24 cellular contexts compared by ENCODE assay signal in the genomic region with DNA sequence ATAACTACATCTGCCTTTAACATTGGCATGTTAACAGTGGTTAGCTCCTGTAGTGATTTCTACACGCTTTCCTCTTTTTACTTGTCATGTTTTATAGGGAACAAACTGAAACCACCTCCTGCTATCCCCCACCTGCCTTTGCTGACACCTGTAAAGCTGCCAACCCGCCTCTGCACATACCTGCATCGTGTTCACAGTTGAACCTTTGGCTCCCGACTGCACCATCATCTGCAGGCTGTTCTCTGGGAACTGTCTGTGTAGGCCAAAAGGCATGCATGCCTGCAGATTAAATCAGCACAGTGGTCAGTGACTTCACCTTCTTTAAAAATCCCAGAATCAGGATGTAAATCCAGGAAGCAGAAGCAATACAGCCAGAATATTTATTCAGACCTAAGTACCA. TPM values are rescaled to one million over a fixed set of nuclear protein-coding genes. Genes with fewer than 3 reads are reported as not detected.
DNase-seq lines count a peak whose midpoint lies in the region; ATAC-seq and TF ChIP-seq lines count a peak whose summit lies in the region.
"Had no signal": no experiment of that assay in that cellular context is flagged by ENCODE, and none has a peak within 500 bp of the region (broad histone marks: within the 10 kb centered on the region; RNA-seq: fewer than 3 reads in every experiment).

No MANE protein-coding gene starts in this region.

- no peaks in the 10 kb centered on the region for H3K9me3 ChIP-seq in heart left ventricle
- H3K9me3 ChIP-seq: left ventricle myocardium inferior, ovary, right atrium auricular region had no signal

- 89 to 97% (median 91%) methylated on average over 4 of the region's 4 CpGs for WGBS in heart left ventricle, 4 donors

- no peak overlapping the region for H3K4me3 ChIP-seq in heart left ventricle
- H3K4me3 ChIP-seq: left ventricle myocardium inferior, ovary, right atrium auricular region had no signal

- DNase-seq in cardiac septum (ENCODE audit: low spot score) = peak; percentile 33
- DNase-seq in heart left ventricle = no peak
- peak; percentile 49 for DNase-seq in epithelial cell of prostate (ENCODE audit: low read depth, low spot score)
- peak; percentile 10 for DNase-seq in type B pancreatic cell (ENCODE audit: extremely low spot score, unreplicated experiment)
- DNase-seq in stimulated activated CD4-positive, alpha-beta T cell treated with anti-CD3 and anti-CD28 coated beads, Interleukin-4, amount 100 ng/mL, for 1 hour = no peak
- DNase-seq: activated B cell treated with CpG ODN at 0.5 μM for 24 hours; activated CD4-positive, alpha-beta memory T cell treated with anti-CD3 and anti-CD28 coated beads for 36 hours; activated gamma-delta T cell treated with Interleukin-2 at 50 U/mL for 16 hours; C1 segment of cervical spinal cord; foreskin keratinocyte; left ventricle myocardium inferior; NCI-H1417 treated with DMSO at 0.1 percent for 48 hours; NCI-H2107; OCI-M1; stimulated activated CD4-positive, alpha-beta T cell treated with anti-CD3 and anti-CD28 coated beads, Interleukin-4, amount 100 ng/mL, for 24 hours; stimulated activated naive CD4-positive, alpha-beta T cell had no signal

- H3K36me3 Mint-ChIP-seq in type B pancreatic cell = peaks cover 24% of the 10 kb centered on the region

- no peak overlapping the region for H3K4me3 Mint-ChIP-seq in type B pancreatic cell
- H3K4me3 Mint-ChIP-seq: activated B cell treated with CpG ODN at 0.5 μM for 24 hours; activated CD4-positive, alpha-beta memory T cell treated with anti-CD3 and anti-CD28 coated beads for 36 hours; central memory CD8-positive, alpha-beta T cell; nephron had no signal

- H3K27me3 Mint-ChIP-seq in type B pancreatic cell = no peaks in the 10 kb centered on the region
- H3K27me3 Mint-ChIP-seq: activated B cell treated with CpG ODN at 0.5 μM for 24 hours; activated CD4-positive, alpha-beta memory T cell treated with anti-CD3 and anti-CD28 coated beads for 36 hours; central memory CD8-positive, alpha-beta T cell had no signal

- intact Hi-C loops in cardiac septum (cut with DNase I) (no loop called here), heart left ventricle (cut with DNase I) (no loop called here)

- H3K27ac ChIP-seq in heart left ventricle = no peak overlapping the region
- peak overlapping the region; percentile 79 for H3K27ac ChIP-seq in VCaP
- no peak overlapping the region for H3K27ac ChIP-seq in epithelial cell of prostate
- H3K27ac ChIP-seq: foreskin keratinocyte, left ventricle myocardium inferior, ovary, right atrium auricular region had no signal

- TF ChIP-seq POLR2A in heart left ventricle (IDR thresholded peaks at IDR 0.05) = no peak

- no peaks in the 10 kb centered on the region for H3K4me1 Mint-ChIP-seq in type B pancreatic cell (ENCODE audit: unreplicated experiment)
- H3K4me1 Mint-ChIP-seq: activated B cell treated with CpG ODN at 0.5 μM for 24 hours; central memory CD8-positive, alpha-beta T cell had no signal

- H3K36me3 ChIP-seq in heart left ventricle = peaks cover 0 to 100% (median 95%) of the 10 kb centered on the region in 9 donors
- H3K36me3 ChIP-seq: ovary had no signal

- no peaks in the 10 kb centered on the region for H3K27me3 ChIP-seq in heart left ventricle
- H3K27me3 ChIP-seq: foreskin keratinocyte, ovary, right atrium auricular region had no signal

- no peak for ATAC-seq in heart left ventricle
- ATAC-seq in GM21423 (IDR thresholded peaks at IDR 0.05; ENCODE audit: unreplicated experiment) = no peak
- ATAC-seq in HG03432 (IDR thresholded peaks at IDR 0.05; ENCODE audit: unreplicated experiment) = no peak
- ATAC-seq: esophagus mucosa, foreskin keratinocyte had no signal

- TF ChIP-seq CTCF in heart left ventricle (IDR thresholded peaks at IDR 0.05) = no peak
- TF ChIP-seq CTCF in VCaP (conservative IDR thresholded peaks at IDR 0.05) = no peak
- TF ChIP-seq CTCF in type B pancreatic cell (conservative IDR thresholded peaks at IDR 0.05) = no peak

- H3K27ac Mint-ChIP-seq in type B pancreatic cell = no peak overlapping the region
- H3K27ac Mint-ChIP-seq: activated B cell treated with CpG ODN at 0.5 μM for 24 hours; activated CD4-positive, alpha-beta memory T cell treated with anti-CD3 and anti-CD28 coated beads for 36 hours; nephron had no signal

- peaks cover 0 to 21% (median 0%) of the 10 kb centered on the region in 12 donors for H3K4me1 ChIP-seq in heart left ventricle
- H3K4me1 ChIP-seq: foreskin keratinocyte, right atrium auricular region had no signal

- H3K9me3 Mint-ChIP-seq in type B pancreatic cell = no peaks in the 10 kb centered on the region
- H3K9me3 Mint-ChIP-seq: activated B cell treated with CpG ODN at 0.5 μM for 24 hours; activated CD4-positive, alpha-beta memory T cell treated with anti-CD3 and anti-CD28 coated beads for 36 hours; central memory CD8-positive, alpha-beta T cell; nephron had no signal

RNA-seq across cellular contexts. Expression of gene POLR1A, which starts 58.7 kb away (rescaled TPM):
- 24.3 TPM for total RNA-seq in cardiac septum
- 10 to 100 TPM; 14.6 to 25.4 (median 20.8) TPM for total RNA-seq in heart left ventricle
- 10 to 100 TPM in 1 of 2 donors, 1 to 10 TPM in 1; 4.2 to 10.1 TPM for polyA plus RNA-seq in heart left ventricle
- 54.9 and 57.6 TPM in 2 replicates for total RNA-seq in type B pancreatic cell (ENCODE audit: low replicate concordance)

RNA-seq across cellular contexts. Expression of gene PTCD3, which starts 59.0 kb away (rescaled TPM):
- total RNA-seq in cardiac septum (146 TPM), heart left ventricle (100 to 1,000 TPM in 8 of 9 donors, 10 to 100 TPM in 1; 99.3 to 210 (median 125) TPM), type B pancreatic cell (ENCODE audit: low replicate concordance) (116 and 155 TPM in 2 replicates)
- 10 to 100 TPM; 25.0 to 46.4 TPM for polyA plus RNA-seq in heart left ventricle

Comparison
In these comparisons a context has a peak if more than half of its experiments do, and no peak if none do; other contexts are left out.
1. DNase-seq: peak in cardiac septum (single experiment), epithelial cell of prostate (single experiment) and type B pancreatic cell (single experiment); none in heart left ventricle (0 of 5) and stimulated activated CD4-positive, alpha-beta T cell treated with anti-CD3 and anti-CD28 coated beads, Interleukin-4, amount 100 ng/mL, for 1 hour (single experiment).